ENCODE assay signal across 14 cellular contexts in genomic region chr14:53979747-53980642, GRCh38. TPM values are rescaled to one million over a fixed set of nuclear protein-coding genes. Genes with fewer than 3 reads are reported as not detected.
DNase-seq lines count a peak whose midpoint lies in the region; ATAC-seq, FAIRE-seq and TF ChIP-seq lines count a peak whose summit lies in the region.
"Had no signal": no experiment of that assay in that cellular context is flagged by ENCODE, and none has a peak within 500 bp of the region (broad histone marks: within the 10 kb centered on the region; RNA-seq: fewer than 3 reads in every experiment).

No MANE protein-coding gene starts in this region.

- peaks cover 2% of the 10 kb centered on the region for H3K36me3 Mint-ChIP-seq in activated naive CD8-positive, alpha-beta T cell treated with anti-CD3 and anti-CD28 coated beads for 36 hours

- H3K27me3 Mint-ChIP-seq in activated naive CD8-positive, alpha-beta T cell treated with anti-CD3 and anti-CD28 coated beads for 36 hours: peaks cover 5% of the 10 kb centered on the region

- H3K4me2 ChIP-seq in osteoblast (ENCODE audit: insufficient read depth, low read length) (no peak overlapping the region), PC-3 (ENCODE audit: low read length) (no peak overlapping the region)

- CTCF ChIA-PET in RWPE1 (lab: Yijun Ruan, JAX): interaction anchor here (0.7 kb wide), 2 partner anchors 42 to 303 kb away, joined by 3 to 4 read pairs; no protein-coding TSS in a partner anchor
- CTCF ChIA-PET in PC-3 (lab: Charles Lee): interaction anchor here (0.7 kb wide), 1 partner anchor 349 kb away, joined by 3 read pairs; no protein-coding TSS in a partner anchor

- DNase-seq in RWPE1 (ENCODE audit: low spot score): no peak
- peak; percentile 87 for DNase-seq in fibroblast of villous mesenchyme (ENCODE audit: low read depth)
- DNase-seq in osteoblast (ENCODE audit: insufficient read length, low spot score, missing footprints): peak; percentile 86
- DNase-seq in PC-3: no peak
- DNase-seq in NCI-H1048 (lab: John Stamatoyannopoulos, UW): no peak
- no peak for DNase-seq in activated naive CD8-positive, alpha-beta T cell treated with anti-CD3 and anti-CD28 coated beads for 36 hours
- DNase-seq: activated naive CD4-positive, alpha-beta T cell treated with anti-CD3 and anti-CD28 coated beads, Interleukin-2, amount 50 U/mL, for 16 hours; Caco-2; spleen had no signal

- no peaks in the 10 kb centered on the region for H4K20me1 ChIP-seq in osteoblast (ENCODE audit: insufficient read depth, low read length)
- no peaks in the 10 kb centered on the region for H4K20me1 ChIP-seq in PC-3 (ENCODE audit: low read length)

- H3K4me3 ChIP-seq in fibroblast of villous mesenchyme (ENCODE audit: low read depth, low read length) (no peak overlapping the region), osteoblast (ENCODE audit: insufficient read depth, low read length) (no peak overlapping the region), PC-3 (ENCODE audit: low read length) (no peak overlapping the region)
- H3K4me3 ChIP-seq: mucosa of descending colon, spleen had no signal

- peaks cover 5% of the 10 kb centered on the region for H3K9me3 Mint-ChIP-seq in activated naive CD8-positive, alpha-beta T cell treated with anti-CD3 and anti-CD28 coated beads for 36 hours

- peak; percentile 99 for FAIRE-seq in G401.6 (lab: Jason Lieb, UNC)
- FAIRE-seq: endometrium had no signal

- no peaks in the 10 kb centered on the region for H3K36me3 ChIP-seq in osteoblast (ENCODE audit: insufficient read depth, low read length)
- no peaks in the 10 kb centered on the region for H3K36me3 ChIP-seq in PC-3 (ENCODE audit: low read depth, low read length)
- H3K36me3 ChIP-seq: spleen had no signal

- H3K4me3 Mint-ChIP-seq in activated naive CD8-positive, alpha-beta T cell treated with anti-CD3 and anti-CD28 coated beads for 36 hours: no peak overlapping the region

- H3K79me2 ChIP-seq in osteoblast (ENCODE audit: insufficient read depth, low read length) (no peaks in the 10 kb centered on the region), PC-3 (ENCODE audit: low read length) (no peaks in the 10 kb centered on the region)

- POLR2A ChIA-PET in RWPE1 (lab: Yijun Ruan, JAX; ENCODE audit: low non-redundant PET): no interaction called here
- POLR2A ChIA-PET in PC-3 (lab: Charles Lee; ENCODE audit: unreplicated experiment): interaction anchor here (0.6 kb wide), 2 partner anchors 195 to 1058 kb away, joined by 3 read pairs; no protein-coding TSS in a partner anchor

- no peaks in the 10 kb centered on the region for H3K9me2 ChIP-seq in PC-3 (replicated peaks; ENCODE audit: low read length)

- no peak for ATAC-seq in HG03159 (IDR thresholded peaks at IDR 0.05; ENCODE audit: unreplicated experiment)
- ATAC-seq in PC-3: no peak
- ATAC-seq: mucosa of descending colon, SK-N-SH treated with all-trans-retinoic acid at 6 μM for 48 hours had no signal

- intact Hi-C loops in PC-3 (cut with micrococcal nuclease): no loop called here

- H3K4me1 ChIP-seq in osteoblast (ENCODE audit: insufficient read depth, low read length) (peaks cover 11% of the 10 kb centered on the region), PC-3 (ENCODE audit: insufficient read depth, low read length) (no peaks in the 10 kb centered on the region)
- H3K4me1 ChIP-seq: spleen had no signal

- H3K9me3 ChIP-seq in osteoblast (ENCODE audit: low read depth, low read length) (peaks cover 2% of the 10 kb centered on the region), PC-3 (ENCODE audit: low read length) (no peaks in the 10 kb centered on the region)

- H3K9ac ChIP-seq in PC-3 (ENCODE audit: low read length): no peak overlapping the region

- no peak overlapping the region for H2AFZ ChIP-seq in osteoblast (ENCODE audit: low read length)
- no peak overlapping the region for H2AFZ ChIP-seq in PC-3 (ENCODE audit: low read length)

- peak overlapping the region; percentile 19; the same call in 1 of the 2 replicates for H3K27ac ChIP-seq in RWPE1
- H3K27ac ChIP-seq in osteoblast (ENCODE audit: low read depth, low read length): no peak overlapping the region
- H3K27ac ChIP-seq in PC-3 (ENCODE audit: low read length): no peak overlapping the region
- H3K27ac ChIP-seq: spleen had no signal

- no peaks in the 10 kb centered on the region for H3F3A ChIP-seq in PC-3 (ENCODE audit: low read length, unreplicated experiment)

- no peak overlapping the region for H3K27ac Mint-ChIP-seq in activated naive CD8-positive, alpha-beta T cell treated with anti-CD3 and anti-CD28 coated beads for 36 hours

- no peaks in the 10 kb centered on the region for H3K4me1 Mint-ChIP-seq in activated naive CD8-positive, alpha-beta T cell treated with anti-CD3 and anti-CD28 coated beads for 36 hours

- no TSS peak for BruUV-seq in PC-3 (replicated peaks; lab: Mats Ljungman, UMichigan)

- TF ChIP-seq CTCF in RWPE1 (conservative IDR thresholded peaks at IDR 0.05; ENCODE audit: low read depth): no peak
- no peak for TF ChIP-seq CTCF in fibroblast of villous mesenchyme (IDR thresholded peaks at IDR 0.05; ENCODE audit: insufficient read depth, low read depth, low read length)
- no peak for TF ChIP-seq CTCF in osteoblast (IDR thresholded peaks at IDR 0.05; ENCODE audit: extremely low read depth, low read depth, low read length)
- no peak for TF ChIP-seq CTCF in PC-3 (conservative IDR thresholded peaks at IDR 0.05; ENCODE audit: low read depth, low read length)

- H3K27me3 ChIP-seq in osteoblast (ENCODE audit: insufficient read depth, low read length) (peaks cover 7% of the 10 kb centered on the region), PC-3 (ENCODE audit: low read length) (no peaks in the 10 kb centered on the region)
- H3K27me3 ChIP-seq: spleen had no signal

RNA-seq across cellular contexts. Expression of gene BMP4, which starts 23.4 kb away (rescaled TPM):
- total RNA-seq in fibroblast of villous mesenchyme (9.9 and 11.0 TPM in 2 replicates), osteoblast (6.8 and 7.6 TPM in 2 replicates), PC-3 (2014; rRNA removed) (8.7 and 16.5 TPM in 2 replicates)
- not detected for total RNA-seq in activated naive CD8-positive, alpha-beta T cell treated with anti-CD3 and anti-CD28 coated beads for 36 hours

Comparison
In these comparisons a context has a peak if more than half of its experiments do, and no peak if none do; other contexts are left out.
1. DNase-seq: peak in fibroblast of villous mesenchyme (single experiment) and osteoblast (single experiment); none in RWPE1 (single experiment), PC-3 (single experiment), NCI-H1048 (single experiment) and activated naive CD8-positive, alpha-beta T cell treated with anti-CD3 and anti-CD28 coated beads for 36 hours (single experiment).